ENCODE assay signal across 1 cellular context in the genomic region with DNA sequence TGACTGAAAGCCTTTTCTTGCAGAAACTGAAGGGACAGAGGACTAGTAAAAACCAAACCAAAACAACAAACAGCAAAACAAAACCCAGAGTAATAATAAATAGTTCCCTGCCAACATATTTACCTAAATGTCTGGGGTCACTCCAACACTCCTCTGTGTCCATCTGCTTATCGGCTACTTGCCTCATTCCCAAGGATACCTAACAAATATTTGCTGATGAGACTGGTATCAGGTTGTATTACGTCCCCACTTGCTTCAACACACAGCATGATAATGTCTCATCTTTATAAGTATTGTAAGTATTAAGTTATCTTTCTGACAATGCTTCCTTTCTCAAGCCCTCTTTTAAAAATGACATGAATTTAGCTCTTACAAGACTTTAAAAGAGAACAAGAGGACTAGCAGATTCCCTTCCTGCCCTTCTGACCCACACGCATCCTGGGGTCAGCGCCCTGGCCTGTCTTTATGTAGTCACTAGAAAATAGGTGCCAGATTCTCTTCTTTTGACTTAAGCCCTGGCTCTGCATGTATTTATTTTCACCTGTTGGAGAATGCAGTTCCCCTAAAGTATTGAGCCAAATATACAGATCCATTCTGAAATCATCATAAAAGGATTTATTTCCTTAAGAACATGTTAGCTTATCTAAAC.
TF ChIP-seq lines count a peak whose summit lies in the region.

No MANE protein-coding gene starts in this region.

TF ChIP-seq in H1, 55 proteins besides CTCF, POLR2A, EP300 and RAD21:
- TF ChIP-seq SP4 (IDR thresholded peaks at IDR 0.05; ENCODE audit: low read length) = no peak
- no peak for TF ChIP-seq HDAC2 (IDR thresholded peaks at IDR 0.05; ENCODE audit: borderline replicate concordance in 1 of 2, low read depth in 2 of 2, low read length in 2 of 2)
- no peak for TF ChIP-seq EZH2 (IDR thresholded peaks at IDR 0.05; ENCODE audit: low read depth, low read length, severe bottlenecking)
- TF ChIP-seq SIN3A (conservative IDR thresholded peaks at IDR 0.05 in 1 of 2, IDR thresholded peaks at IDR 0.05 in 1 of 2; ENCODE audit: low read depth in 1 of 2, low read length in 2 of 2) = no peak
